In the genomic region with DNA sequence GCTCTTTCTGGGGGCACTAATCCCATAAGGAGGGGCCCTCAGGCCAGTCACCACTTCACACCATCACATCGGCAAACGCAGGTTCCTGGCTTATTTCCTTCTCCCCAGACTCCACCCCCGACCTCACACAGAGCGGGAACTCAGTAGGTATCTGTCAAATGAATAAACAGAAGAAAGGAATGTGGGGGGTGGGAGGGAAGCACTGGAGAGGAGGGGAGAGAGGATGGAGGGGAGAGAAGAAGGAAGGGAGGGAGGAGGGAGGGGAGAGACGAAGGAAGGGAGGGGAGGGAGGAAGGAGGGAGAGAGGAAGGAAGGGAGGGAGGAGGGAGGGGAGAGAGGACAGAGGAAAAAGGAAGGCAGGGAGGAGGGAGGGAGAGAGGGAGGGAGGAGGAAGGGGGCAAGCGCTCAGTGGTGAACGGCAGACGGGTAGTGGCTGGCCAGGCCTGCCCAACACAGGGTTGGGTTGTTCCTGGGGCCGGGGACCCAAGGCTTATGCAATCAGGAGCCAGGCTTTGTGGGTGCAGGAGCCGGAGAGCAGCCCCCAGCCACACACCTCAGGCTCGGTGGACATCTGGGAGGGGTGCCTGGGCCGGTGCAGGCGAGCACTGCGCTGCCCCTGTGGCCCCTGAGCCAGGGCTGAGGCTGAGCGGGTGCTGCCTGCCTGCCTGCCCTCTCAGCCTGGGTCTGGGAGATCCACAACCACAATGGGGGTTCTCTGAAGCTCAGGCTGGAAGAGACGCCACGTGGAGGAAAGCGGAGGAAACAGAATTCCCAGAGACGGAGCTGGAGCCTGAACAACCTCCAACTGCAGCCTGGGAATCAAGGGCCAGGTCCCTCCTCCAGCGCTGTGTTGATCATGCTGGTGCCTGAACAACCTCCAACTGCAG, we compare ENCODE assay signal across 12 cellular contexts. TPM values are rescaled to one million over a fixed set of nuclear protein-coding genes. Genes with fewer than 3 reads are reported as not detected.
DNase-seq lines count a peak whose midpoint lies in the region; ATAC-seq and TF ChIP-seq lines count a peak whose summit lies in the region.
"Had no signal": no experiment of that assay in that cellular context is flagged by ENCODE, and none has a peak within 500 bp of the region (broad histone marks: within the 10 kb centered on the region; RNA-seq: fewer than 3 reads in every experiment).

No MANE protein-coding gene starts in this region.

- no peak overlapping the region for H4K5ac ChIP-seq in mesendoderm (ENCODE audit: low read length)

- H3K4me2 ChIP-seq in mesendoderm (ENCODE audit: low read length), result peak overlapping the region; percentile 7

- H3K27ac Mint-ChIP-seq in activated naive CD8-positive, alpha-beta T cell treated with anti-CD3 and anti-CD28 coated beads, Interleukin-2, amount 50 U/mL, for 24 hours, result no peak overlapping the region
- H3K27ac Mint-ChIP-seq: brain, nephron progenitor cell had no signal

- H4K8ac ChIP-seq in mesendoderm (ENCODE audit: low read depth, low read length), result no peak overlapping the region

- H3K27me3 Mint-ChIP-seq in activated naive CD8-positive, alpha-beta T cell treated with anti-CD3 and anti-CD28 coated beads, Interleukin-2, amount 50 U/mL, for 24 hours, result no peaks in the 10 kb centered on the region

- ATAC-seq in activated naive CD8-positive, alpha-beta T cell treated with anti-CD3 and anti-CD28 coated beads, Interleukin-2, amount 50 U/mL, for 24 hours, result peak; percentile 37
- no peak for ATAC-seq in GM19467 (IDR thresholded peaks at IDR 0.05; ENCODE audit: unreplicated experiment)
- ATAC-seq in omental fat pad (ENCODE audit: low FRiP score), result no peak
- no peak for ATAC-seq in GM18519 (IDR thresholded peaks at IDR 0.05; ENCODE audit: low FRiP score, unreplicated experiment)

- no peaks in the 10 kb centered on the region for H3K79me1 ChIP-seq in mesendoderm (ENCODE audit: low read length)

- H3K36me3 ChIP-seq in HUES48 (ENCODE audit: control insufficient read depth, insufficient read depth, low read length) (no peaks in the 10 kb centered on the region), mesendoderm (ENCODE audit: control insufficient read depth, insufficient read depth, low read length) (no peaks in the 10 kb centered on the region)

- no peak overlapping the region for H3K9ac ChIP-seq in HUES48 (ENCODE audit: low read depth, low read length)
- peak overlapping the region; percentile 16 for H3K9ac ChIP-seq in mesendoderm (ENCODE audit: low read length)

- peaks cover 56% of the 10 kb centered on the region for H3K27me3 ChIP-seq in HUES48 (ENCODE audit: control insufficient read depth, insufficient read depth, low read length)
- H3K27me3 ChIP-seq in mesendoderm (ENCODE audit: insufficient read depth, low read length, poor library complexity), result no peaks in the 10 kb centered on the region

- H3K4ac ChIP-seq in mesendoderm (ENCODE audit: low read depth, low read length), result no peak overlapping the region

- peaks cover 12% of the 10 kb centered on the region; the same call in 1 of the 2 replicates for H3K4me1 ChIP-seq in HUES48 (ENCODE audit: control insufficient read depth, insufficient read depth, low read length)
- no peaks in the 10 kb centered on the region for H3K4me1 ChIP-seq in mesendoderm (ENCODE audit: control insufficient read depth, low read depth, low read length)

- H3K36me3 Mint-ChIP-seq in activated naive CD8-positive, alpha-beta T cell treated with anti-CD3 and anti-CD28 coated beads, Interleukin-2, amount 50 U/mL, for 24 hours (ENCODE audit: low read depth), result no peaks in the 10 kb centered on the region
- H3K36me3 Mint-ChIP-seq: brain had no signal

- H3K4me3 ChIP-seq in HUES48 (ENCODE audit: low read depth, low read length) (peak overlapping the region; percentile 61), mesendoderm (ENCODE audit: low read length) (no peak overlapping the region)

- H3K56ac ChIP-seq in mesendoderm (ENCODE audit: low read length), result peak overlapping the region; percentile 78

- no peak for TF ChIP-seq CTCF in omental fat pad (IDR thresholded peaks at IDR 0.05)

- H3K27ac ChIP-seq in HUES48 (ENCODE audit: low read depth, low read length), result peak overlapping the region; percentile 68
- no peak overlapping the region for H3K27ac ChIP-seq in mesendoderm (ENCODE audit: low read depth, low read length)

- WGBS in mesendoderm (ENCODE audit: extremely low coverage, insufficient coverage, low lambda C conversion rate), result no CpG with 5 or more reads among the region's 20 CpGs

- H3K4me1 Mint-ChIP-seq in activated naive CD8-positive, alpha-beta T cell treated with anti-CD3 and anti-CD28 coated beads, Interleukin-2, amount 50 U/mL, for 24 hours, result peaks cover 41% of the 10 kb centered on the region

- H3K18ac ChIP-seq in mesendoderm (ENCODE audit: low read length), result no peak overlapping the region

- no peak overlapping the region for H2BK15ac ChIP-seq in mesendoderm (replicated peaks; ENCODE audit: low read depth)

- H2BK120ac ChIP-seq in mesendoderm (ENCODE audit: low read depth, low read length), result no peak overlapping the region

- H3K9me3 Mint-ChIP-seq in activated naive CD8-positive, alpha-beta T cell treated with anti-CD3 and anti-CD28 coated beads, Interleukin-2, amount 50 U/mL, for 24 hours, result no peaks in the 10 kb centered on the region

- H3K79me2 ChIP-seq in mesendoderm (ENCODE audit: control insufficient read depth, insufficient read depth, low read length), result no peaks in the 10 kb centered on the region

- 0 out of 2 replicates have a peak, but pooled peaks cover 8% of the 10 kb centered on the region for H3K9me3 ChIP-seq in HUES48 (ENCODE audit: control insufficient read depth, insufficient read depth, low read length)

- no peak overlapping the region for H2BK5ac ChIP-seq in mesendoderm (ENCODE audit: low read length)

- DNase-seq in NCI-H1417 (lab: John Stamatoyannopoulos, UW) (peak in 2 of 3 experiments; percentile 19 to 29), NCI-H1417 treated with DMSO at 0.1 percent for 48 hours (lab: John Stamatoyannopoulos, UW) (no peak), mesendoderm (peak; percentile 93), omental fat pad (ENCODE audit: low spot score) (no peak)
- DNase-seq in activated naive CD8-positive, alpha-beta T cell treated with anti-CD3 and anti-CD28 coated beads, Interleukin-2, amount 50 U/mL, for 24 hours, result no peak
- DNase-seq: activated CD8-positive, alpha-beta memory T cell treated with anti-CD3 and anti-CD28 coated beads, Interleukin-2, amount 50 U/mL, for 48 hours; NCI-H510A; nephron progenitor cell had no signal

- H2AK5ac ChIP-seq in mesendoderm (ENCODE audit: low read length), result peak overlapping the region; percentile 38

- no peak overlapping the region for H3K23ac ChIP-seq in mesendoderm (ENCODE audit: low read length)

- no peak overlapping the region for H3K4me3 Mint-ChIP-seq in activated naive CD8-positive, alpha-beta T cell treated with anti-CD3 and anti-CD28 coated beads, Interleukin-2, amount 50 U/mL, for 24 hours
- H3K4me3 Mint-ChIP-seq: brain, nephron progenitor cell had no signal

RNA-seq across cellular contexts. Expression of a gene that starts 52.5 kb away (rescaled TPM):
- 86.6 TPM for polyA plus RNA-seq in mesendoderm (2013, experiment 1 of 2)
- polyA plus RNA-seq in mesendoderm (2013, experiment 2 of 2), result 82.2 TPM
- total RNA-seq in omental fat pad, result 10 to 100 TPM in 2 of 4 donors, 1 to 10 TPM in 2; 5.9 to 16.0 (median 9.4) TPM

Comparison
In these comparisons a context has a peak if more than half of its experiments do, and no peak if none do; other contexts are left out.
1. DNase-seq: peak in NCI-H1417 (2 of 3) and mesendoderm (single experiment); none in NCI-H1417 treated with DMSO at 0.1 percent for 48 hours (single experiment), activated naive CD8-positive, alpha-beta T cell treated with anti-CD3 and anti-CD28 coated beads, Interleukin-2, amount 50 U/mL, for 24 hours (single experiment) and omental fat pad (single experiment).